ENCODE assay signal across 18 cellular contexts in genomic region chr20:1337441-1337840, GRCh38. TPM values are rescaled to one million over a fixed set of nuclear protein-coding genes. Genes with fewer than 3 reads are reported as not detected.
DNase-seq lines count a peak whose midpoint lies in the region; ATAC-seq and TF ChIP-seq lines count a peak whose summit lies in the region.
"Had no signal": no experiment of that assay in that cellular context is flagged by ENCODE, and none has a peak within 500 bp of the region (broad histone marks: within the 10 kb centered on the region; RNA-seq: fewer than 3 reads in every experiment).

No MANE protein-coding gene starts in this region.

- peak overlapping the region; percentile 34 for H3K4me3 Mint-ChIP-seq in endothelial cell (ENCODE audit: unreplicated experiment)
- H3K4me3 Mint-ChIP-seq: activated T-helper 1 cell treated with anti-CD3 and anti-CD28 coated beads, Interleukin-12 subunit alpha, Interleukin-12 subunit beta, Interleukin-2, Interleukin-4 antibody, amounts not matched to agents 30 ng/mL and 10 ng/mL and 1 ng/mL, durations not matched to agents 14 hours and 24 hours and 36 hours; IgD-negative memory B cell had no signal

- peaks cover 3% of the 10 kb centered on the region for H3K36me3 Mint-ChIP-seq in endothelial cell (ENCODE audit: low read depth, unreplicated experiment)
- H3K36me3 Mint-ChIP-seq: IgD-negative memory B cell, natural killer cell had no signal

- DNase-seq in right atrium auricular region (ENCODE audit: low spot score) (no peak), left cardiac atrium (no peak), endothelial cell (ENCODE audit: low spot score) (no peak), uterus (no peak), NK-92 (lab: John Stamatoyannopoulos, UW; ENCODE audit: unreplicated experiment) (no peak), foreskin fibroblast (no peak)
- DNase-seq: glutamatergic neuron, natural killer cell, NCI-H146, NCI-H2171 treated with DMSO at 0.1 percent for 48 hours, SJCRH30 had no signal

- no peaks in the 10 kb centered on the region for H3K36me3 ChIP-seq in right atrium auricular region
- H3K36me3 ChIP-seq in neutrophil: no peaks in the 10 kb centered on the region
- no peaks in the 10 kb centered on the region for H3K36me3 ChIP-seq in uterus
- H3K36me3 ChIP-seq: pancreas, SJCRH30 had no signal

- no peak overlapping the region for H3K4me3 ChIP-seq in right atrium auricular region
- H3K4me3 ChIP-seq in neutrophil (ENCODE audit: low read depth in 1 of 2, low read length in 1 of 2): peak overlapping the region in 1 of 2 experiments; percentile 3
- H3K4me3 ChIP-seq in uterus: no peak overlapping the region
- no peak overlapping the region for H3K4me3 ChIP-seq in foreskin fibroblast (ENCODE audit: low read depth in 1 of 2, low read length in 2 of 2)
- H3K4me3 ChIP-seq: MG63, pancreas, SJCRH30 had no signal

- no peak for ATAC-seq in left cardiac atrium
- ATAC-seq in GM21529 (IDR thresholded peaks at IDR 0.05; ENCODE audit: unreplicated experiment): no peak
- ATAC-seq: HCT116 had no signal

- TF ChIP-seq CTCF in right atrium auricular region (IDR thresholded peaks at IDR 0.05) (no peak), endothelial cell (IDR thresholded peaks at IDR 0.05; ENCODE audit: unreplicated experiment) (no peak), neutrophil (IDR thresholded peaks at IDR 0.05) (no peak), uterus (IDR thresholded peaks at IDR 0.05) (no peak), foreskin fibroblast (IDR thresholded peaks at IDR 0.05; ENCODE audit: low read depth, low read length) (no peak)

- peaks cover 5% of the 10 kb centered on the region for H3K27me3 Mint-ChIP-seq in endothelial cell (ENCODE audit: unreplicated experiment)
- H3K27me3 Mint-ChIP-seq: IgD-negative memory B cell had no signal

- H3K27ac ChIP-seq in right atrium auricular region: peak overlapping the region; percentile 57 to 63
- peak overlapping the region; percentile 65 for H3K27ac ChIP-seq in neutrophil
- H3K27ac ChIP-seq in uterus: peak overlapping the region; percentile 60 to 72
- H3K27ac ChIP-seq: pancreas, SJCRH30 had no signal

- H3K9me3 Mint-ChIP-seq in endothelial cell (ENCODE audit: unreplicated experiment): no peaks in the 10 kb centered on the region
- H3K9me3 Mint-ChIP-seq: activated T-helper 1 cell treated with anti-CD3 and anti-CD28 coated beads, Interleukin-12 subunit alpha, Interleukin-12 subunit beta, Interleukin-2, Interleukin-4 antibody, amounts not matched to agents 30 ng/mL and 10 ng/mL and 1 ng/mL, durations not matched to agents 14 hours and 24 hours and 36 hours; IgD-negative memory B cell; natural killer cell had no signal

- intact Hi-C loops in left cardiac atrium (cut with DNase I) (loop anchor here in 1 of 2 donors (2.0 to 5.0 kb wide), 2 partner anchors 40 to 55 kb away; partner anchors contain the start of gene FKBP1A), uterus (cut with DNase I; ENCODE audit: low total_unique reads) (no loop called here)

- H3K9me3 ChIP-seq in right atrium auricular region (no peaks in the 10 kb centered on the region), neutrophil (no peaks in the 10 kb centered on the region), uterus (no peaks in the 10 kb centered on the region)
- H3K9me3 ChIP-seq: MG63, pancreas, SJCRH30 had no signal

- peak overlapping the region; percentile 93 for H3K27ac Mint-ChIP-seq in endothelial cell (ENCODE audit: unreplicated experiment)

- H3K4me1 ChIP-seq in right atrium auricular region (peaks cover 0 to 32% of the 10 kb centered on the region in 2 donors), neutrophil (ENCODE audit: control insufficient read depth in 1 of 2, insufficient read depth in 1 of 2, low read depth in 1 of 2, low read length in 1 of 2) (peaks cover 41 to 50% of the 10 kb centered on the region in 2 experiments), uterus (no peaks in the 10 kb centered on the region)

- no peak for TF ChIP-seq POLR2A in uterus (IDR thresholded peaks at IDR 0.05)

- H3K27me3 ChIP-seq in right atrium auricular region (no peaks in the 10 kb centered on the region), neutrophil (no peaks in the 10 kb centered on the region), uterus (no peaks in the 10 kb centered on the region)
- H3K27me3 ChIP-seq: MG63, pancreas, SJCRH30 had no signal

- H3K4me1 Mint-ChIP-seq in endothelial cell (ENCODE audit: unreplicated experiment): peaks cover 26% of the 10 kb centered on the region

RNA-seq across cellular contexts. Expression of gene SDCBP2, which starts 8.5 kb away (rescaled TPM):
- total RNA-seq in right atrium auricular region (1 to 10 TPM; 2.9 to 3.9 TPM), left cardiac atrium (1 to 10 TPM; 1.4 to 4.4 TPM), endothelial cell (ENCODE audit: unreplicated experiment) (10.1 TPM), uterus (1 to 10 TPM in 3 of 4 donors, under 1 TPM in 1; 0.26 to 9.1 (median 5.5) TPM)

RNA-seq across cellular contexts. Expression of gene FKBP1A, which starts 55.4 kb away (rescaled TPM):
- total RNA-seq in right atrium auricular region (10 to 100 TPM; 73.5 to 98.7 TPM), left cardiac atrium (100 to 1,000 TPM; 154 to 214 TPM), endothelial cell (ENCODE audit: unreplicated experiment) (952 TPM), uterus (100 to 1,000 TPM in 3 of 4 donors, 10 to 100 TPM in 1; 99.5 to 253 (median 206) TPM)
